ENCODE assay signal across 14 cellular contexts in genomic region chr6:148868314-148868713, GRCh38.
DNase-seq lines count a peak whose midpoint lies in the region; ATAC-seq lines count a peak whose summit lies in the region.
"Had no signal": no experiment of that assay in that cellular context is flagged by ENCODE, and none has a peak within 500 bp of the region (broad histone marks: within the 10 kb centered on the region; RNA-seq: fewer than 3 reads in every experiment).

No MANE protein-coding gene starts in this region.

- 9 to 11% methylated on average over 5 of the region's 5 CpGs for WGBS in GM23248 (ENCODE audit: low coverage in 1 of 2, low lambda C conversion rate in 2 of 2, missing lambda C conversion rate in 2 of 2), 2 experiments

- H4K20me1 ChIP-seq in GM23248 (ENCODE audit: insufficient read depth), result no peaks in the 10 kb centered on the region

- H3K36me3 ChIP-seq in GM23248 (ENCODE audit: low read depth), result no peaks in the 10 kb centered on the region
- H3K36me3 ChIP-seq: ovary had no signal

- no peaks in the 10 kb centered on the region for H3K9me2 ChIP-seq in GM23248 (ENCODE audit: insufficient read depth)

- no peak for ATAC-seq in HG03025 (IDR thresholded peaks at IDR 0.05; ENCODE audit: low FRiP score, unreplicated experiment)
- ATAC-seq: K562, T-cell had no signal

- H3K4me3 ChIP-seq in GM23248, result peak overlapping the region; percentile 23
- H3K4me3 ChIP-seq: K562, ovary had no signal

- H3K4me1 ChIP-seq in GM23248 (ENCODE audit: insufficient read depth), result peaks cover 32% of the 10 kb centered on the region

- H2AFZ ChIP-seq in GM23248, result no peak overlapping the region

- H3K4me2 ChIP-seq in GM23248 (ENCODE audit: unreplicated experiment), result peak overlapping the region; percentile 45

- H3K79me2 ChIP-seq in GM23248 (ENCODE audit: insufficient read depth), result peaks cover 52% of the 10 kb centered on the region

- H3K27me3 ChIP-seq in GM23248 (replicated peaks; ENCODE audit: insufficient read depth), result no peaks in the 10 kb centered on the region
- H3K27me3 ChIP-seq: ovary had no signal

- in situ Hi-C loops in GM23248 (cut with MboI), result no loop called here

- H3K9ac ChIP-seq in GM23248, result peak overlapping the region; percentile 36; the same call in 1 of the 2 replicates

- peak overlapping the region; percentile 70 for H3K27ac ChIP-seq in GM23248
- H3K27ac ChIP-seq: ovary had no signal

- H3F3A ChIP-seq in GM23248 (ENCODE audit: insufficient read depth), result peaks cover 41% of the 10 kb centered on the region

- DNase-seq in AG08396 (ENCODE audit: low spot score) (peak; percentile 39), GM23248 (peak; percentile 90), amniotic epithelial cell (ENCODE audit: low read depth) (peak; percentile 84), glomerular visceral epithelial cell (ENCODE audit: extremely low spot score) (peak; percentile 32), HUDEP-2 (lab: John Stamatoyannopoulos, UW; ENCODE audit: unreplicated experiment in 76 of 76) (no peak), DMS79 (lab: John Stamatoyannopoulos, UW) (no peak), SK-N-DZ (ENCODE audit: low spot score) (no peak)
- DNase-seq: activated CD4-positive, alpha-beta T cell treated with anti-CD3 and anti-CD28 coated beads, Interleukin-2, amount 10 ng/mL, durations not matched to agents 7 days and 5 days; activated naive CD8-positive, alpha-beta T cell treated with anti-CD3 and anti-CD28 coated beads, Interleukin-2, amount 10 ng/mL, durations not matched to agents 7 days and 5 days; NCI-H2029; ovary; T-cell had no signal

- H3K9me3 ChIP-seq in GM23248 (ENCODE audit: low read depth), result no peaks in the 10 kb centered on the region
- H3K9me3 ChIP-seq: ovary had no signal

Comparison
In these comparisons a context has a peak if more than half of its experiments do, and no peak if none do; other contexts are left out.
1. DNase-seq: peak in AG08396 (single experiment), GM23248 (single experiment), amniotic epithelial cell (single experiment) and glomerular visceral epithelial cell (single experiment); none in HUDEP-2 (0 of 76), DMS79 (single experiment) and SK-N-DZ (single experiment).